In the genomic region with DNA sequence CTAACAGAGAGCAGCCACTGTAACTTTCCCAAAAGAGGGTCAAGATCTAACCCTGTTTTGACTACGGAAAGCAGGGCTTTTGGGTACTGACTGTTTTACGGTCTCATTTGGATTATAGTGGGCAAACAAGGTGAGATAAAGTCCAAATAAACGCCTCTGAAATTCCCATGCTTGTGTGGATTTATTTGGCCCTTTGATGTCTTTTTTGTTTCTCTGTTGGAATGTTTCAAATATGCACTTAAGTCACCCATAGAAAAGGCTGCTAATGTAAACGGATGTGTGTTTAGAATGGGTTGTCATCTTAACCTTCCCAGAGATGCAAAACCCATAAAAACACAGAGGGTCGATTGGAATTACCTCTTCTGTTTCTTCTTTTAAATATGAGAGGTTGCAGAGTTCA, we compare ENCODE assay signal across 32 cellular contexts. TPM values are rescaled to one million over a fixed set of nuclear protein-coding genes. Genes with fewer than 3 reads are reported as not detected.
"Had no signal": no experiment of that assay in that cellular context is flagged by ENCODE, and none has a peak within 500 bp of the region (broad histone marks: within the 10 kb centered on the region; RNA-seq: fewer than 3 reads in every experiment).

No MANE protein-coding gene starts in this region.

- H3K4me3 Mint-ChIP-seq: activated B cell treated with CpG ODN at 0.5 μM for 24 hours; activated CD4-positive, alpha-beta memory T cell treated with anti-CD3 and anti-CD28 coated beads for 36 hours; activated CD8-positive, alpha-beta memory T cell treated with anti-CD3 and anti-CD28 coated beads, Interleukin-2, amount 10 ng/mL, durations not matched to agents 7 days and 5 days; activated CD8-positive, alpha-beta T cell treated with anti-CD3 and anti-CD28 coated beads, Interleukin-2, amount 10 ng/mL, durations not matched to agents 7 days and 5 days; activated naive CD8-positive, alpha-beta T cell; activated T-cell treated with anti-CD3 and anti-CD28 coated beads, Interleukin-2, amount 50 U/mL, for 24 hours; activated T-cell treated with anti-CD3 and anti-CD28 coated beads, Interleukin-2, amount 50 U/mL, for 72 hours; central memory CD8-positive, alpha-beta T cell; dendritic cell treated with granulocyte-macrophage colony-stimulating factor and Interleukin-4, amounts not matched to agents 40 ng/mL and 50 ng/mL, for 4 days; endodermal cell; T-helper 17 cell; T-helper 2 cell treated with Interferon-gamma antibody and Interleukin-4, amounts not matched to agents 5 μg/mL and 100 μg/mL, for 36 hours had no signal

- ATAC-seq: activated CD4-positive, CD25-positive, alpha-beta regulatory T cell treated with anti-CD3 and anti-CD28 coated beads, Interleukin-2, amount 50 U/mL, for 24 hours; activated CD8-positive, alpha-beta memory T cell treated with anti-CD3 and anti-CD28 coated beads, Interleukin-2, amount 10 ng/mL, durations not matched to agents 7 days and 5 days; activated CD8-positive, alpha-beta T cell treated with anti-CD3 and anti-CD28 coated beads, Interleukin-2, amount 10 ng/mL, durations not matched to agents 7 days and 5 days; activated T-cell treated with anti-CD3 and anti-CD28 coated beads, Interleukin-2, amount 50 U/mL, for 72 hours; esophagus mucosa; gastrocnemius medialis; heart left ventricle; T-helper 17 cell had no signal

- H3K9me3 ChIP-seq: gastrocnemius medialis had no signal

- H3K4me3 ChIP-seq: coronary artery, dorsolateral prefrontal cortex, gastrocnemius medialis, heart left ventricle had no signal

- H3K36me3 Mint-ChIP-seq: activated CD4-positive, alpha-beta memory T cell treated with anti-CD3 and anti-CD28 coated beads for 36 hours; activated CD8-positive, alpha-beta memory T cell treated with anti-CD3 and anti-CD28 coated beads, Interleukin-2, amount 10 ng/mL, durations not matched to agents 7 days and 5 days; activated naive CD8-positive, alpha-beta T cell had no signal

- H3K27ac Mint-ChIP-seq: activated B cell treated with CpG ODN at 0.5 μM for 24 hours; activated CD4-positive, alpha-beta memory T cell treated with anti-CD3 and anti-CD28 coated beads for 36 hours; activated CD8-positive, alpha-beta memory T cell treated with anti-CD3 and anti-CD28 coated beads, Interleukin-2, amount 10 ng/mL, durations not matched to agents 7 days and 5 days; activated CD8-positive, alpha-beta T cell treated with anti-CD3 and anti-CD28 coated beads, Interleukin-2, amount 10 ng/mL, durations not matched to agents 7 days and 5 days; activated naive CD8-positive, alpha-beta T cell; activated T-cell treated with anti-CD3 and anti-CD28 coated beads, Interleukin-2, amount 50 U/mL, for 24 hours; activated T-cell treated with anti-CD3 and anti-CD28 coated beads, Interleukin-2, amount 50 U/mL, for 72 hours; dendritic cell treated with granulocyte-macrophage colony-stimulating factor and Interleukin-4, amounts not matched to agents 40 ng/mL and 50 ng/mL, for 4 days; endodermal cell; T-helper 17 cell; T-helper 2 cell treated with Interferon-gamma antibody and Interleukin-4, amounts not matched to agents 5 μg/mL and 100 μg/mL, for 36 hours had no signal

- DNase-seq: activated B cell treated with CpG ODN at 0.5 μM for 24 hours; activated CD4-positive, alpha-beta memory T cell treated with anti-CD3 and anti-CD28 coated beads for 36 hours; activated CD4-positive, alpha-beta T cell treated with anti-CD3 and anti-CD28 coated beads for 48 hours; activated CD8-positive, alpha-beta memory T cell treated with anti-CD3 and anti-CD28 coated beads, Interleukin-2, amount 10 ng/mL, durations not matched to agents 7 days and 5 days; activated CD8-positive, alpha-beta memory T cell treated with anti-CD3 and anti-CD28 coated beads, Interleukin-2, amount 50 U/mL, for 4 hours; activated CD8-positive, alpha-beta T cell treated with anti-CD3 and anti-CD28 coated beads, Interleukin-2, amount 10 ng/mL, durations not matched to agents 7 days and 5 days; activated gamma-delta T cell; activated naive CD4-positive, alpha-beta T cell treated with anti-CD3 and anti-CD28 coated beads, Interleukin-2, amount 50 U/mL, for 16 hours; activated naive CD4-positive, alpha-beta T cell treated with Interleukin-2 at 50 U/mL for 16 hours; activated T-cell treated with anti-CD3 and anti-CD28 coated beads, Interleukin-2, amount 50 U/mL, for 24 hours; activated T-cell treated with anti-CD3 and anti-CD28 coated beads, Interleukin-2, amount 50 U/mL, for 72 hours; amniotic stem cell; anterior cingulate cortex; brain microvascular endothelial cell; dorsolateral prefrontal cortex; effector memory CD4-positive, alpha-beta T cell; endodermal cell; foreskin fibroblast; gastrocnemius medialis; glutamatergic neuron; heart left ventricle; T-helper 1 cell; T-helper 17 cell; T1000; WERI-Rb-1 had no signal

- H3K9me3 Mint-ChIP-seq: activated B cell treated with CpG ODN at 0.5 μM for 24 hours; activated CD4-positive, alpha-beta memory T cell treated with anti-CD3 and anti-CD28 coated beads for 36 hours; activated T-cell treated with anti-CD3 and anti-CD28 coated beads, Interleukin-2, amount 50 U/mL, for 24 hours; activated T-cell treated with anti-CD3 and anti-CD28 coated beads, Interleukin-2, amount 50 U/mL, for 72 hours; central memory CD8-positive, alpha-beta T cell; dendritic cell treated with granulocyte-macrophage colony-stimulating factor and Interleukin-4, amounts not matched to agents 40 ng/mL and 50 ng/mL, for 4 days; endodermal cell; T-helper 2 cell treated with Interferon-gamma antibody and Interleukin-4, amounts not matched to agents 5 μg/mL and 100 μg/mL, for 36 hours had no signal

- H3K27me3 Mint-ChIP-seq: activated B cell treated with CpG ODN at 0.5 μM for 24 hours; activated CD4-positive, alpha-beta memory T cell treated with anti-CD3 and anti-CD28 coated beads for 36 hours; activated naive CD8-positive, alpha-beta T cell; activated T-cell treated with anti-CD3 and anti-CD28 coated beads, Interleukin-2, amount 50 U/mL, for 24 hours; central memory CD8-positive, alpha-beta T cell; T-helper 17 cell had no signal

- H3K4me1 Mint-ChIP-seq: central memory CD8-positive, alpha-beta T cell had no signal

- H3K27ac ChIP-seq: brain microvascular endothelial cell, coronary artery, dorsolateral prefrontal cortex, gastrocnemius medialis, heart left ventricle, WERI-Rb-1 had no signal

- H3K27me3 ChIP-seq: brain microvascular endothelial cell, dorsolateral prefrontal cortex, gastrocnemius medialis, heart left ventricle had no signal

- H3K36me3 ChIP-seq: brain microvascular endothelial cell, gastrocnemius medialis, heart left ventricle, WERI-Rb-1 had no signal

RNA-seq across cellular contexts. Expression of gene TANC1, which starts 19.1 kb away (rescaled TPM):
- total RNA-seq: activated B cell treated with CpG ODN at 0.5 μM for 24 hours had no signal
